ENCODE assay signal across 8 cellular contexts in the genomic region with DNA sequence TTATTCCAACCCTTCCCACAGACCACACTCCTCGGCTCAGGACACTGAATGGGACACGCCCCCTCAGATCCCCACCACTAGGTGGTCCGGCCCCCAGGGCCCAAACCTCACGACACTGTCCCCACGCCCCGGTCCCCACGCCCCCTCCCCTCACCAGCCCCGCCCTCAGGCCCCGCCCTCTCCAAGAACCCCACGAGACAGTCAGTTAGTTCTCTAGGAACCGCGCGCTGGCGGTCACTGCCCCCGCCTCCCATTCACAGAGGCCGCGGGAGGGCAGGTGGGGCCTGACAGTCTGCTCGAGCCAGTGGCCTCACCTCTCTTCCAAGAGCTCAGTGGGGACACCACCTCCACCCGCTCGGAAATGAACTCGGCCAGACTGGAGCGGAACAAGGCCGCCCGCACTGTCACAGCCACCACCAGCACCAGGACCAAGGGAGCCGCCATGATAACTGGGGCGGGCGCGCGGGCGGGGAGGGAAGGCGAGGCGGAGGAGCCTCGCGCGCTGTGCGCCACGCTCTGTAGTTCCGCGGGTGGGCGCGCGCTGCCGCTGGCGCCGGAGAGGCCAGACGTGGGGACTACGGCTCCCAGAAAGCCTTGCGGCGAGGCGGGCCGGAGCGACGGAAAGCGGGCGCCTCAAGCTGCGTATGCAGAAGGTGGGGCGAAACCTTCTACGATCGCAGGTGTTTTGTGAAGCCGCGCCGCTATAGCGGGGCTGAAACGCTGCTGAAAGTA. TPM values are rescaled to one million over a fixed set of nuclear protein-coding genes. Genes with fewer than 3 reads are reported as not detected.
A peak's percentile ranks its signal among the peaks of the same experiment; 100 is the strongest.
DNase-seq lines count a peak whose midpoint lies in the region; ATAC-seq, FAIRE-seq and TF ChIP-seq lines count a peak whose summit lies in the region.

A gene with protein sequence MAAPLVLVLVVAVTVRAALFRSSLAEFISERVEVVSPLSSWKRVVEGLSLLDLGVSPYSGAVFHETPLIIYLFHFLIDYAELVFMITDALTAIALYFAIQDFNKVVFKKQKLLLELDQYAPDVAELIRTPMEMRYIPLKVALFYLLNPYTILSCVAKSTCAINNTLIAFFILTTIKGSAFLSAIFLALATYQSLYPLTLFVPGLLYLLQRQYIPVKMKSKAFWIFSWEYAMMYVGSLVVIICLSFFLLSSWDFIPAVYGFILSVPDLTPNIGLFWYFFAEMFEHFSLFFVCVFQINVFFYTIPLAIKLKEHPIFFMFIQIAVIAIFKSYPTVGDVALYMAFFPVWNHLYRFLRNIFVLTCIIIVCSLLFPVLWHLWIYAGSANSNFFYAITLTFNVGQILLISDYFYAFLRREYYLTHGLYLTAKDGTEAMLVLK (minus strand): TSS at position 451 of the 732 bp plus-strand sequence. CDS start 7 bp downstream, at position 444.

- intact Hi-C loops in endothelial cell of umbilical vein (cut with micrococcal nuclease): loop anchor here (1.0 kb wide), 1 partner anchor 27 kb away; the partner anchor contains the start of gene TP53INP2

- H3K4me1 ChIP-seq in HUES64 (ENCODE audit: insufficient read depth, low read length) (no peaks in the 10 kb centered on the region), OCI-LY1 (ENCODE audit: insufficient read depth, low read length, severe bottlenecking) (peaks cover 20% of the 10 kb centered on the region), endothelial cell of umbilical vein (ENCODE audit: control insufficient read depth, extremely low read depth, insufficient read depth, low read length) (peaks cover 4% of the 10 kb centered on the region)

- CTCF ChIA-PET in endothelial cell of umbilical vein (lab: Charles Lee): interaction anchor here (0.7 to 1.5 kb wide), 5 partner anchors 20 to 94 kb away, joined by 3 to 7 read pairs (median 3); partner anchors contain the start of gene TP53INP2

- H2AFZ ChIP-seq in OCI-LY1 (ENCODE audit: low read length) (no peak within 1 kb of the TSS), endothelial cell of umbilical vein (ENCODE audit: low read depth, low read length) (peak within 1 kb of the TSS; percentile 93)

- H3K4me3 ChIP-seq in HUES64 (ENCODE audit: low read length) (peak within 1 kb of the TSS; percentile 78), OCI-LY1 (ENCODE audit: low read depth, low read length, poor library complexity, severe bottlenecking) (peak within 1 kb of the TSS; percentile 78), endothelial cell of umbilical vein (replicated peaks in 1 of 3; ENCODE audit: insufficient read depth in 1 of 3, low read depth in 1 of 3, low read length in 3 of 3) (peak within 1 kb of the TSS; percentile 74 to 86 (median 79))

- under 1% methylated on average over 64 of the region's 64 CpGs for whole genome bisulfite sequencing in HUES64

- no peaks in the 10 kb centered on the region for H3K27me3 ChIP-seq in HUES64 (ENCODE audit: insufficient read depth, low read length)
- H3K27me3 ChIP-seq in OCI-LY1 (ENCODE audit: insufficient read depth, low read length): no peaks in the 10 kb centered on the region
- no peaks in the 10 kb centered on the region for H3K27me3 ChIP-seq in endothelial cell of umbilical vein (ENCODE audit: control insufficient read depth in 2 of 2, insufficient read depth in 2 of 2, low read length in 2 of 2)

- no TSS peak for BruUV-seq in endothelial cell of umbilical vein (replicated peaks; lab: Mats Ljungman, UMichigan)

- FAIRE-seq in D721Med (lab: Jason Lieb, UNC) (no peak), endothelial cell of umbilical vein (lab: Jason Lieb, UNC) (peak; percentile 91)

- POLR2A ChIA-PET in endothelial cell of umbilical vein (lab: Charles Lee): interaction anchor here (0.6 kb wide), 1 partner anchor 24 kb away, joined by 3 read pairs; no protein-coding TSS in a partner anchor

- no peaks in the 10 kb centered on the region for H3K36me3 ChIP-seq in HUES64 (ENCODE audit: insufficient read depth, low read length)
- no peaks in the 10 kb centered on the region for H3K36me3 ChIP-seq in OCI-LY1 (ENCODE audit: insufficient read depth, low read length)
- H3K36me3 ChIP-seq in endothelial cell of umbilical vein (ENCODE audit: control insufficient read depth in 2 of 2, extremely low read depth in 1 of 2, insufficient read depth in 2 of 2, low read length in 2 of 2): no peaks in the 10 kb centered on the region

- H3K9me3 ChIP-seq in HUES64 (ENCODE audit: insufficient read depth, low read depth, low read length) (no peaks in the 10 kb centered on the region), OCI-LY1 (ENCODE audit: low read length) (no peaks in the 10 kb centered on the region), endothelial cell of umbilical vein (replicated peaks; ENCODE audit: control insufficient read depth, insufficient read depth, low read length) (no peaks in the 10 kb centered on the region)

- no peaks in the 10 kb centered on the region for H3K9me2 ChIP-seq in OCI-LY1 (ENCODE audit: low read depth, low read length)

- H3K9me1 ChIP-seq in endothelial cell of umbilical vein (replicated peaks; ENCODE audit: control insufficient read depth, extremely low read depth, insufficient read depth, low read length): no peaks in the 10 kb centered on the region

- H3K27ac ChIP-seq in HUES64 (ENCODE audit: low read depth, low read length): peak within 1 kb of the TSS; percentile 89
- H3K27ac ChIP-seq in OCI-LY1 (ENCODE audit: low read depth, low read length, poor library complexity, severe bottlenecking): peak within 1 kb of the TSS; percentile 59
- peak within 1 kb of the TSS; percentile 25 for H3K27ac ChIP-seq in endothelial cell of umbilical vein (ENCODE audit: insufficient read depth, low read depth, low read length)

- dilution Hi-C loops in endothelial cell of umbilical vein (cut with MboI; ENCODE audit: extremely low pct_ligation_motif_present, low sequenced_read_pairs): no loop called here

- H3K79me2 ChIP-seq in OCI-LY1 (ENCODE audit: insufficient read depth, low read length) (peaks cover 10% of the 10 kb centered on the region), endothelial cell of umbilical vein (ENCODE audit: control insufficient read depth, insufficient read depth, low read length) (peaks cover 5% of the 10 kb centered on the region)

- H4K20me1 ChIP-seq in OCI-LY1 (ENCODE audit: insufficient read depth, low read length) (no peaks in the 10 kb centered on the region), endothelial cell of umbilical vein (replicated peaks; ENCODE audit: control insufficient read depth, extremely low read depth, insufficient read depth, low read length) (no peaks in the 10 kb centered on the region)

- ATAC-seq in GM21447 (IDR thresholded peaks at IDR 0.05; ENCODE audit: unreplicated experiment): peak; percentile 86

- no peak for TF ChIP-seq CTCF in D721Med (IDR thresholded peaks at IDR 0.05; ENCODE audit: insufficient read depth, missing control alignments)
- TF ChIP-seq CTCF in OCI-LY1 (IDR thresholded peaks at IDR 0.05; ENCODE audit: low read length): no peak
- peak in 1 of 2 donors; percentile 18 for TF ChIP-seq CTCF in endothelial cell of umbilical vein (IDR thresholded peaks at IDR 0.05; ENCODE audit: extremely low read depth in 1 of 2, insufficient read depth in 1 of 2, low read depth in 1 of 2, low read length in 2 of 2)

- peak; percentile 47 for TF ChIP-seq POLR2A in endothelial cell of umbilical vein (IDR thresholded peaks at IDR 0.05; ENCODE audit: low read depth, low read length)

- no peaks in the 10 kb centered on the region for H3F3A ChIP-seq in OCI-LY1 (ENCODE audit: insufficient read depth, low read length)

- H3K4me2 ChIP-seq in OCI-LY1 (ENCODE audit: low read length): peak within 1 kb of the TSS; percentile 93
- H3K4me2 ChIP-seq in endothelial cell of umbilical vein (ENCODE audit: insufficient read depth, low read length): peak within 1 kb of the TSS; percentile 83

- H3K9ac ChIP-seq in HUES64 (ENCODE audit: low read depth, low read length): peak within 1 kb of the TSS; percentile 81
- H3K9ac ChIP-seq in OCI-LY1 (ENCODE audit: low read length): peak within 1 kb of the TSS; percentile 76
- H3K9ac ChIP-seq in endothelial cell of umbilical vein (replicated peaks; ENCODE audit: extremely low read depth, insufficient read depth, low read length): peak within 1 kb of the TSS; percentile 73

- DNase-seq in D721Med (ENCODE audit: insufficient read length, low spot score) (peak; percentile 89), endothelial cell of umbilical vein (ENCODE audit: low read depth, low spot score) (peak; percentile 97), middle frontal gyrus (ENCODE audit: extremely low spot score, low spot score) (peak; percentile 96)
- peak; percentile 96 for DNase-seq in activated CD8-positive, alpha-beta memory T cell treated with anti-CD3 and anti-CD28 coated beads, Interleukin-2, amount 50 U/mL, for 48 hours
- peak; percentile 93 to 94 for DNase-seq in stimulated activated CD8-positive, alpha-beta memory T cell treated with anti-CD3 and anti-CD28 coated beads, Interleukin-2, amount 100 ng/mL, for 48 hours (ENCODE audit: low read depth in 2 of 2)

TF ChIP-seq in endothelial cell of umbilical vein, 7 proteins besides CTCF, POLR2A, EP300 and RAD21:
- TF ChIP-seq MYC (IDR thresholded peaks at IDR 0.05; ENCODE audit: low read depth, low read length): peak; percentile 11
- peak; percentile 64 for TF ChIP-seq POLR2AphosphoS5 (IDR thresholded peaks at IDR 0.05; ENCODE audit: insufficient read depth, low read depth, low read length)
- TF ChIP-seq GATA2 (IDR thresholded peaks at IDR 0.05; ENCODE audit: insufficient read depth, insufficient read length, low read depth, low read length): no peak

RNA-seq across cellular contexts. Expression of the gene that starts here (rescaled TPM):
- 30.6 TPM for polyA plus RNA-seq in HUES64 (2013, experiment 1 of 2)
- 36.8 TPM for polyA plus RNA-seq in HUES64 (2013, experiment 2 of 2)
- 20.3 and 23.3 TPM in 2 replicates for total RNA-seq in endothelial cell of umbilical vein
- 81.8 and 82.2 TPM in 2 replicates for polyA plus RNA-seq in endothelial cell of umbilical vein
- polyA plus RNA-seq in endothelial cell of umbilical vein (2011; cell fraction: cytosol; rRNA removed): 41.0 and 44.8 TPM in 2 replicates
- 26.5 and 32.9 TPM in 2 replicates for polyA plus RNA-seq in endothelial cell of umbilical vein (2011; cell fraction: nucleus; rRNA removed)
- 23.4 and 24.9 TPM in 2 replicates for polyA plus RNA-seq in endothelial cell of umbilical vein (2012)
- polyA minus RNA-seq in endothelial cell of umbilical vein: 87.5 and 93.2 TPM in 2 replicates
- 30.0 TPM for polyA minus RNA-seq in endothelial cell of umbilical vein (2011; cell fraction: cytosol; rRNA and poly(A)+ RNA removed)
- 16.3 and 38.1 TPM in 2 replicates for polyA minus RNA-seq in endothelial cell of umbilical vein (2011; cell fraction: nucleus; rRNA and poly(A)+ RNA removed)

Comparison
In these comparisons a context has a peak if more than half of its experiments do, and no peak if none do; other contexts are left out.
1. Peak in every context shown above with its lines: DNase-seq, ATAC-seq, H3K4me3 ChIP-seq and H3K27ac ChIP-seq.
2. H3K27ac ChIP-seq: peak in every context shown above with its lines; median percentile 89 in HUES64; 59 in OCI-LY1; 25 in endothelial cell of umbilical vein.